In the genomic region with DNA sequence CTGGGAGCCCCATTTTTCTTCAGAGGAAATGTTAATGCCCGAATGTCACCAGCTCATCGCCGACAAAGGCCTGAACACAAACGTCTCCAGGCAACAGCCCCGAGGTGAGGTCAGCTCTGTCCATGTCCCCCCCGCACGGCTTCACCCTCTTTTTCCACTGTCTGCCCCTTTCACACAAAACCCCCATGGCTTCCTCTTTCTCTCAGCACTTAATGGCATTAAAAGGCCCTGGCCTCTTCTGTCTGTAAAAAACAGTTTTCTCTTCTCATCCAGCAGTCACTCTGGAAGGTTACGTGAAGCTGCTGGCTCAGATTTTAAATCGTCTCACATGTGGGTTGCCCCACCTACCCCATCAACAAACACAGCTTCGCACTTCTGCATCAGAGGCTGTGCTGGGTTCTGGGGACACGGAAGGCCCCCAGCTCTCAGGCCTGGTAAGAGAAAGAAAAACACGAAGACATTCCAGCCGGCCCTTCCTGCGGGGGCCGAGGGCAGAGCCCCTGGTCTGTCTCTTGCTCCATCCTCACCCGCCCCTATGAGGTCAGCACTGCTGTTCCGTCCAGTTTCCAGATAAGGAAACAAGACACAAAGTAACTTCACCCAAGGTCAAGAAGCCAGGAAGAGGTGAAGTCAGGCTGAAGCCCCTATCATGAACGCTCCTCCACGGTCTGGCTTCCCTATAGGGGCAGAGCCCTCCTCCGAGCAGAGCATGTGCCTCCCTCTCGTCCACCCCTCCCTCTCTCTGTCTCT, we compare ENCODE assay signal across 10 cellular contexts.
A peak's percentile ranks its signal among the peaks of the same experiment; 100 is the strongest.
DNase-seq lines count a peak whose midpoint lies in the region; ATAC-seq, FAIRE-seq and TF ChIP-seq lines count a peak whose summit lies in the region.
"Had no signal": no experiment of that assay in that cellular context is flagged by ENCODE, and none has a peak within 500 bp of the region (broad histone marks: within the 10 kb centered on the region; RNA-seq: fewer than 3 reads in every experiment).

No MANE protein-coding gene starts in this region.

- peaks cover 0 to 2% (median 0%) of the 10 kb centered on the region in 4 donors for H3K36me3 ChIP-seq in liver (ENCODE audit: control insufficient read depth in 4 of 4, insufficient read depth in 3 of 4, low read depth in 1 of 4, low read length in 3 of 4)
- H3K36me3 ChIP-seq in HepG2 (replicated peaks in 1 of 2; ENCODE audit: control insufficient read depth in 1 of 2, insufficient read depth in 2 of 2, low read length in 2 of 2), result no peaks in the 10 kb centered on the region
- H3K36me3 ChIP-seq in aorta (ENCODE audit: control insufficient read depth in 1 of 2, insufficient read depth in 2 of 2, low read length in 1 of 2), result no peaks in the 10 kb centered on the region

- H3K27ac ChIP-seq in liver (ENCODE audit: low read depth in 1 of 2, low read length in 2 of 2) (peak overlapping the region; percentile 60 to 69), HepG2 (ENCODE audit: extremely low read length, insufficient read depth, low read length) (no peak overlapping the region), aorta (ENCODE audit: low read depth in 1 of 2, low read length in 2 of 2) (peak overlapping the region in 1 of 2 donors; percentile 18)
- H3K27ac ChIP-seq: C4-2B had no signal

- H3K27me3 Mint-ChIP-seq in endothelial cell (ENCODE audit: unreplicated experiment), result peaks cover 3% of the 10 kb centered on the region
- no peaks in the 10 kb centered on the region for H3K27me3 Mint-ChIP-seq in naive thymus-derived CD8-positive, alpha-beta T cell
- no peaks in the 10 kb centered on the region for H3K27me3 Mint-ChIP-seq in activated CD4-positive, alpha-beta memory T cell treated with anti-CD3 and anti-CD28 coated beads, Interleukin-2, amount 10 ng/mL, durations not matched to agents 7 days and 5 days

- H3K27ac Mint-ChIP-seq in endothelial cell (ENCODE audit: unreplicated experiment), result peak overlapping the region; percentile 91
- H3K27ac Mint-ChIP-seq in naive thymus-derived CD8-positive, alpha-beta T cell, result peak overlapping the region; percentile 96 to 100 (median 99)
- H3K27ac Mint-ChIP-seq in activated CD4-positive, alpha-beta memory T cell treated with anti-CD3 and anti-CD28 coated beads, Interleukin-2, amount 10 ng/mL, durations not matched to agents 7 days and 5 days, result no peak overlapping the region

- H3K4me3 ChIP-seq in liver (ENCODE audit: low read depth in 1 of 3, low read length in 3 of 3) (no peak overlapping the region), HepG2 (replicated peaks in 1 of 3; ENCODE audit: insufficient read depth in 1 of 3, low read depth in 2 of 3, low read length in 3 of 3) (no peak overlapping the region), aorta (ENCODE audit: low read length in 2 of 2) (no peak overlapping the region)

- H3K9me3 Mint-ChIP-seq in endothelial cell (ENCODE audit: unreplicated experiment), result peaks cover 4% of the 10 kb centered on the region
- H3K9me3 Mint-ChIP-seq in naive thymus-derived CD8-positive, alpha-beta T cell, result peaks cover 0 to 10% (median 0%) of the 10 kb centered on the region in 9 donors
- H3K9me3 Mint-ChIP-seq in activated CD4-positive, alpha-beta memory T cell treated with anti-CD3 and anti-CD28 coated beads, Interleukin-2, amount 10 ng/mL, durations not matched to agents 7 days and 5 days, result no peaks in the 10 kb centered on the region

- no peak for DNase-seq in HepG2 (ENCODE audit: low spot score)
- DNase-seq in endothelial cell (ENCODE audit: low spot score), result peak; percentile 28
- DNase-seq in naive thymus-derived CD8-positive, alpha-beta T cell, result peak in 7 of 10 donors; percentile 58 to 85 (median 81)
- peak; percentile 59 to 62 for DNase-seq in aorta
- no peak for DNase-seq in NCI-H2171 (lab: John Stamatoyannopoulos, UW)
- no peak for DNase-seq in activated CD4-positive, alpha-beta memory T cell treated with anti-CD3 and anti-CD28 coated beads, Interleukin-2, amount 10 ng/mL, durations not matched to agents 7 days and 5 days
- DNase-seq in stimulated activated CD4-positive, alpha-beta T cell treated with anti-CD3 and anti-CD28 coated beads, Interleukin-15, amount 100 ng/mL, for 24 hours, result no peak
- DNase-seq: stimulated activated CD4-positive, alpha-beta T cell treated with anti-CD3 and anti-CD28 coated beads, Interleukin-2, amount 100 ng/mL, for 48 hours had no signal

- ATAC-seq in HepG2 (no peak), aorta (ENCODE audit: low FRiP score) (peak; percentile 78)
- peak; percentile 81 to 83 for ATAC-seq in naive thymus-derived CD8-positive, alpha-beta T cell

- peak; percentile 13 to 17 for TF ChIP-seq RAD21 in liver (IDR thresholded peaks at IDR 0.05)
- no peak for TF ChIP-seq RAD21 in HepG2 (CRISPR knock-in tag; IDR thresholded peaks at IDR 0.05)

- H3K27me3 ChIP-seq in liver (ENCODE audit: control insufficient read depth in 4 of 4, insufficient read depth in 4 of 4, low read length in 3 of 4), result no peaks in the 10 kb centered on the region
- H3K27me3 ChIP-seq in HepG2 (ENCODE audit: control insufficient read depth in 1 of 2, insufficient read depth in 2 of 2, low read length in 2 of 2), result no peaks in the 10 kb centered on the region
- H3K27me3 ChIP-seq in aorta (ENCODE audit: control insufficient read depth in 1 of 2, insufficient read depth in 2 of 2, low read length in 1 of 2), result no peaks in the 10 kb centered on the region

- no peak for TF ChIP-seq CTCF in liver (IDR thresholded peaks at IDR 0.05; ENCODE audit: low read depth, low read length, missing input control)
- TF ChIP-seq CTCF in HepG2 (CRISPR knock-in tag; IDR thresholded peaks at IDR 0.05), result no peak
- no peak for TF ChIP-seq CTCF in endothelial cell (IDR thresholded peaks at IDR 0.05; ENCODE audit: unreplicated experiment)

- peaks cover 29% of the 10 kb centered on the region for H3K4me1 Mint-ChIP-seq in endothelial cell (ENCODE audit: unreplicated experiment)
- H3K4me1 Mint-ChIP-seq in naive thymus-derived CD8-positive, alpha-beta T cell, result peaks cover 32 to 78% (median 75%) of the 10 kb centered on the region in 4 donors
- H3K4me1 Mint-ChIP-seq in activated CD4-positive, alpha-beta memory T cell treated with anti-CD3 and anti-CD28 coated beads, Interleukin-2, amount 10 ng/mL, durations not matched to agents 7 days and 5 days, result peaks cover 38% of the 10 kb centered on the region

- no peak for TF ChIP-seq POLR2A in HepG2 (IDR thresholded peaks at IDR 0.05; ENCODE audit: insufficient read depth in 1 of 2, low read depth in 2 of 2, low read length in 2 of 2)

- TF ChIP-seq EP300 in HepG2 (IDR thresholded peaks at IDR 0.05; ENCODE audit: low read depth in 2 of 2, low read length in 2 of 2) (no peak), HepG2 (CRISPR knock-in tag; IDR thresholded peaks at IDR 0.05; ENCODE audit: borderline replicate concordance) (no peak)

- H3K4me3 Mint-ChIP-seq in endothelial cell (ENCODE audit: unreplicated experiment), result peak overlapping the region; percentile 66
- H3K4me3 Mint-ChIP-seq in naive thymus-derived CD8-positive, alpha-beta T cell, result peak overlapping the region; percentile 40 to 88 (median 84)
- H3K4me3 Mint-ChIP-seq in activated CD4-positive, alpha-beta memory T cell treated with anti-CD3 and anti-CD28 coated beads, Interleukin-2, amount 10 ng/mL, durations not matched to agents 7 days and 5 days, result no peak overlapping the region

- H3K4me2 ChIP-seq in HepG2 (ENCODE audit: low read depth, low read length), result no peak overlapping the region

- H3K9ac ChIP-seq in liver (ENCODE audit: low read depth in 1 of 2, low read length in 2 of 2) (no peak overlapping the region), HepG2 (ENCODE audit: insufficient read depth, low read depth, low read length) (no peak overlapping the region)

- CTCF ChIA-PET in HepG2 (lab: Yijun Ruan, JAX; ENCODE audit: low intra/inter-chr PET ratio, low total read pairs), result no interaction called here
- CTCF ChIA-PET in activated CD4-positive, alpha-beta memory T cell treated with anti-CD3 and anti-CD28 coated beads, Interleukin-2, amount 10 ng/mL, durations not matched to agents 7 days and 5 days (lab: Charles Lee), result no interaction called here

- intact Hi-C loops in HepG2 (cut with micrococcal nuclease; ENCODE audit: unreplicated experiment), result loop anchor here (10.0 kb wide), 1 partner anchor 76 kb away; no protein-coding TSS in a partner anchor
- intact Hi-C loops in aorta (cut with DNase I), result no loop called here

- H3K79me2 ChIP-seq in HepG2 (ENCODE audit: insufficient read depth, low read length), result no peaks in the 10 kb centered on the region

- 71% methylated on average over 21 of the region's 21 CpGs for WGBS in liver
- 92% methylated on average over 15 of the region's 21 CpGs for WGBS in HepG2 (ENCODE audit: low lambda C conversion rate)
- 40 to 50% methylated on average over 21 of the region's 21 CpGs for WGBS in aorta, 2 donors

- H3K4me1 ChIP-seq in liver (ENCODE audit: control insufficient read depth in 4 of 4, insufficient read depth in 4 of 4, low read length in 3 of 4) (no peaks in the 10 kb centered on the region), HepG2 (ENCODE audit: insufficient read depth, low read length) (peaks cover 26% of the 10 kb centered on the region), aorta (ENCODE audit: control insufficient read depth in 1 of 2, insufficient read depth in 2 of 2, low read length in 2 of 2) (no peaks in the 10 kb centered on the region)

- peaks cover 10% of the 10 kb centered on the region for H3K36me3 Mint-ChIP-seq in endothelial cell (ENCODE audit: low read depth, unreplicated experiment)
- peaks cover 8 to 15% (median 9%) of the 10 kb centered on the region in 3 donors for H3K36me3 Mint-ChIP-seq in naive thymus-derived CD8-positive, alpha-beta T cell
- H3K36me3 Mint-ChIP-seq in activated CD4-positive, alpha-beta memory T cell treated with anti-CD3 and anti-CD28 coated beads, Interleukin-2, amount 10 ng/mL, durations not matched to agents 7 days and 5 days (ENCODE audit: low read depth), result peaks cover 24% of the 10 kb centered on the region

- POLR2A ChIA-PET in HepG2 (lab: Yijun Ruan, JAX), result no interaction called here
- POLR2A ChIA-PET in naive thymus-derived CD8-positive, alpha-beta T cell (lab: Charles Lee), result interaction anchor here (0.9 to 3.2 kb wide), 8 partner anchors 8 to 258 kb away, joined by 3 to 23 read pairs (median 4); no protein-coding TSS in a partner anchor
- POLR2A ChIA-PET in activated CD4-positive, alpha-beta memory T cell treated with anti-CD3 and anti-CD28 coated beads, Interleukin-2, amount 10 ng/mL, durations not matched to agents 7 days and 5 days (lab: Charles Lee), result no interaction called here

- no peak for FAIRE-seq in HepG2 (lab: Jason Lieb, UNC)

- H3K9me3 ChIP-seq in liver (ENCODE audit: control insufficient read depth in 4 of 4, low read length in 3 of 4), result no peaks in the 10 kb centered on the region
- H3K9me3 ChIP-seq in HepG2 (ENCODE audit: low read length), result no peaks in the 10 kb centered on the region
- H3K9me3 ChIP-seq in aorta (ENCODE audit: control insufficient read depth, low read length), result no peaks in the 10 kb centered on the region

- no peak overlapping the region for H2AFZ ChIP-seq in HepG2 (ENCODE audit: low read length)

- BruUV-seq in HepG2 (replicated peaks; lab: Mats Ljungman, UMichigan), result no TSS peak

- in situ Hi-C loops in HepG2 (cut with HindIII; ENCODE audit: extremely low pct_ligation_motif_present, low pct_unique_long_range_greater_than_20kb), result no loop called here

- H4K20me1 ChIP-seq in HepG2 (ENCODE audit: insufficient read depth, low read length), result no peaks in the 10 kb centered on the region

TF ChIP-seq in HepG2, 621 proteins besides CTCF, POLR2A, EP300 and RAD21 (continues in another document):
- no peak for TF ChIP-seq ZNF790 (CRISPR knock-in tag; IDR thresholded peaks at IDR 0.05; ENCODE audit: borderline replicate concordance)
- TF ChIP-seq ZNF703 (CRISPR knock-in tag; IDR thresholded peaks at IDR 0.05; ENCODE audit: borderline replicate concordance), result no peak

Comparison
In these comparisons a context has a peak if more than half of its experiments do, and no peak if none do; other contexts are left out.
1. DNase-seq: peak in endothelial cell (single experiment), naive thymus-derived CD8-positive, alpha-beta T cell (7 of 10) and aorta (2 of 2); none in HepG2 (single experiment), NCI-H2171 (single experiment), activated CD4-positive, alpha-beta memory T cell treated with anti-CD3 and anti-CD28 coated beads, Interleukin-2, amount 10 ng/mL, durations not matched to agents 7 days and 5 days (single experiment) and stimulated activated CD4-positive, alpha-beta T cell treated with anti-CD3 and anti-CD28 coated beads, Interleukin-15, amount 100 ng/mL, for 24 hours (single experiment).